8 cellular contexts compared by ENCODE assay signal in genomic region chr2:75627902-75628504, GRCh38. TPM values are rescaled to one million over a fixed set of nuclear protein-coding genes. Genes with fewer than 3 reads are reported as not detected.
DNase-seq lines count a peak whose midpoint lies in the region; ATAC-seq and TF ChIP-seq lines count a peak whose summit lies in the region.

No MANE protein-coding gene starts in this region.

- peak; percentile 71 for DNase-seq in AG08396 (ENCODE audit: low spot score)
- DNase-seq in NCI-H226 = peak; percentile 59
- DNase-seq in activated CD4-positive, CD25-positive, alpha-beta regulatory T cell (lab: John Stamatoyannopoulos, UW) = peak; percentile 7 to 16 (median 12)
- peak; percentile 47 for DNase-seq in cerebellum (ENCODE audit: low spot score)
- DNase-seq in left lung = peak; percentile 64 to 87
- DNase-seq in stimulated activated CD4-positive, alpha-beta T cell treated with anti-CD3 and anti-CD28 coated beads, TNF-alpha, amount 100 ng/mL, for 48 hours (ENCODE audit: low read depth in 3 of 3) = peak; percentile 20 to 54 (median 46)

- no peaks in the 10 kb centered on the region for H3K4me1 ChIP-seq in left lung

- ATAC-seq in GM18858 (IDR thresholded peaks at IDR 0.05; ENCODE audit: unreplicated experiment) (peak; percentile 81), HG03108 (IDR thresholded peaks at IDR 0.05; ENCODE audit: unreplicated experiment) (peak; percentile 81), left lung (peak; percentile 91)

- no peak overlapping the region for H3K27ac ChIP-seq in left lung

- no peaks in the 10 kb centered on the region for H3K36me3 ChIP-seq in left lung

- intact Hi-C loops in left lung (cut with DNase I) = no loop called here

- H3K27me3 ChIP-seq in left lung = no peaks in the 10 kb centered on the region

- H3K9me3 ChIP-seq in left lung = no peaks in the 10 kb centered on the region

- H3K4me3 ChIP-seq in left lung = no peak overlapping the region

- TF ChIP-seq CTCF in left lung (IDR thresholded peaks at IDR 0.05) = peak; percentile 81 to 83

RNA-seq across cellular contexts. Expression of gene MRPL19, which starts 18.6 kb away (rescaled TPM):
- total RNA-seq in cerebellum = 40.3 TPM
- 10 to 100 TPM; 45.9 to 48.3 TPM for total RNA-seq in left lung

Comparison
In these comparisons a context has a peak if more than half of its experiments do, and no peak if none do; other contexts are left out.
1. DNase-seq: peak in every context shown above with its lines; median percentile 76 in left lung; 71 in AG08396; 59 in NCI-H226; 47 in cerebellum; 46 in stimulated activated CD4-positive, alpha-beta T cell treated with anti-CD3 and anti-CD28 coated beads, TNF-alpha, amount 100 ng/mL, for 48 hours; 12 in activated CD4-positive, CD25-positive, alpha-beta regulatory T cell.